Comparison of ENCODE assay signal across 27 cellular contexts in the genomic region with DNA sequence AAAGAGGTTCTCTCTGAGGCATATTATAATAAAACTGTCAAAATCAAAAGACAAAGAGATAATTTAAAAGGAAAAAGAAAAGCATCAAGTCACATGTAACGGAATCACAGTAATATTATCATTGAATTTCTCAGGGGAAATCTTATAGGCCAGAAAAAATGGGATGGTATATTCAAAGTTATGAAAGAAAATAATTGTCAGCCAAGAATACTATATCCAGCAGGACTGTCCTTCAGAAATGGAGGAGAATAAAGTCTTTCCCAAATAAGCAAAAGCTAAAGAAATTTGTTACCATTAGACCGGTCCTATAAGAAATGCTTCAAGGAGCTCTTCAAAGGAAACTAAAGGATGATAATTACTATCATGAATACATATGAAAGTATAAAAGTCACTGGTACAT.
DNase-seq lines count a peak whose midpoint lies in the region; TF ChIP-seq lines count a peak whose summit lies in the region.
"Had no signal": no experiment of that assay in that cellular context is flagged by ENCODE, and none has a peak within 500 bp of the region (broad histone marks: within the 10 kb centered on the region; RNA-seq: fewer than 3 reads in every experiment).

No MANE protein-coding gene starts in this region.

- no peaks in the 10 kb centered on the region for H3K4me1 ChIP-seq in HEK293 (ENCODE audit: control insufficient read depth, insufficient read depth, low read length)
- H3K4me1 ChIP-seq: A549, BE2C, Caco-2 had no signal

- CTCF ChIA-PET in HEK293 (lab: Yijun Ruan, JAX), result interaction anchor here (1.3 kb wide), 1 partner anchor 30 kb away, joined by 4 read pairs; no protein-coding TSS in a partner anchor

- H3K4me3 ChIP-seq in HEK293 (ENCODE audit: low read depth, low read length), result no peak overlapping the region
- H3K4me3 ChIP-seq: A549; BLaER1; BLaER1 treated with 17β-estradiol and CSF1 and Interleukin-3, amounts not matched to agents 10 nM and 100 nM had no signal

- POLR2A ChIA-PET in HEK293 (lab: Yijun Ruan, JAX), result no interaction called here

- no peak for TF ChIP-seq CTCF in HEK293 (tag by site-specific recombination; IDR thresholded peaks at IDR 0.05)

- DNase-seq in NCI-H2171 treated with DMSO at 0.1 percent for 48 hours (lab: John Stamatoyannopoulos, UW), result no peak
- DNase-seq: 8988T; ACHN; AML-193; BE2C; C1 segment of cervical spinal cord; Caco-2; Calu3; CD4-positive, alpha-beta memory T cell; CD4-positive, alpha-beta T cell; CD4-positive, CD25-positive, alpha-beta regulatory T cell; CD8-positive, alpha-beta memory T cell; CD8-positive, alpha-beta T cell; COR-L47; DMS 273 treated with DMSO at 0.1 percent for 48 hours; DMS153; DMS53; DMS79; DMS79 treated with DMSO at 0.1 percent for 48 hours; DND-41; EL had no signal

- no peak overlapping the region for H3K27ac ChIP-seq in HEK293 (ENCODE audit: extremely low read depth, low read depth, low read length)
- H3K27ac ChIP-seq: 22Rv1; A549; BLaER1; BLaER1 treated with 17β-estradiol and CSF1 and Interleukin-3, amounts not matched to agents 10 nM and 100 nM; C4-2B had no signal

- H3K36me3 ChIP-seq in HEK293 (ENCODE audit: control insufficient read depth in 2 of 2, insufficient read depth in 1 of 2, low read length in 2 of 2), result no peaks in the 10 kb centered on the region
- H3K36me3 ChIP-seq: BE2C; BLaER1; BLaER1 treated with 17β-estradiol and CSF1 and Interleukin-3, amounts not matched to agents 10 nM and 100 nM had no signal

- peaks cover 3% of the 10 kb centered on the region for H3K9me3 ChIP-seq in HEK293 (ENCODE audit: control insufficient read depth, insufficient read depth, low read depth, low read length)
- H3K9me3 ChIP-seq: A549, BE2C had no signal

TF ChIP-seq in HEK293, 187 proteins besides CTCF, POLR2A, EP300 and RAD21:
- TF ChIP-seq TRIM28 (IDR thresholded peaks at IDR 0.05; ENCODE audit: borderline replicate concordance, low read length) (peak; percentile 67; the same call in 1 of the 2 replicates), ZNF785 (tag by site-specific recombination; IDR thresholded peaks at IDR 0.05) (no peak), ZNF366 (tag by site-specific recombination; conservative IDR thresholded peaks at IDR 0.05) (no peak), ZNF692 (tag by site-specific recombination; IDR thresholded peaks at IDR 0.05) (no peak), ZNF514 (tag by site-specific recombination; IDR thresholded peaks at IDR 0.05) (no peak), SETDB1 (IDR thresholded peaks at IDR 0.05; ENCODE audit: insufficient read length, low read length) (peak; percentile 98), ZNF140 (tag by site-specific recombination; IDR thresholded peaks at IDR 0.05) (no peak), ZNF510 (tag by site-specific recombination; IDR thresholded peaks at IDR 0.05; ENCODE audit: insufficient replicate concordance) (peak; percentile 20)
